Comparison of ENCODE assay signal across 17 cellular contexts in the genomic region with DNA sequence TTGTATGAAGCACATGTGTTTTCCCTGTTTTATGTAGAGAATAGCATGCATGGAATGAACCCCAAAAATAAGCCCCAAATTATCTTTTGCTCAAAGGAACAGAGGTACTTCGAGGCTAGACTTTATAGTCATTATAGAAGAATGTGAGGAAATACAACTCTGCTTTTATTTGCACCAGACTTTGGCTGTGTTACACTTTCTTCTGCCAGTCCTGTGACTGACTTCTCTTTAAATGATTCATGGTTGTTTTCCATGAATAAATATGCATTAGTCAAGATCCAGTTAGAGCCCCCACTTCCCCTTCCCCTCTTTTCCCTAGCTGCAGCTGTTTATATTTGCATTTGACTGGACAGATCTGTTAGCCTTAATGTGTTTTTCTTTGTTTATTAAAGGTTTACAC.
DNase-seq lines count a peak whose midpoint lies in the region; ATAC-seq and TF ChIP-seq lines count a peak whose summit lies in the region.
"Had no signal": no experiment of that assay in that cellular context is flagged by ENCODE, and none has a peak within 500 bp of the region (broad histone marks: within the 10 kb centered on the region; RNA-seq: fewer than 3 reads in every experiment).

No MANE protein-coding gene starts in this region.

- ATAC-seq in HG02571 (IDR thresholded peaks at IDR 0.05; ENCODE audit: unreplicated experiment): no peak
- ATAC-seq in GM19035 (IDR thresholded peaks at IDR 0.05; ENCODE audit: unreplicated experiment): no peak
- ATAC-seq: HCT116, HepG2 had no signal

- H3K27ac Mint-ChIP-seq in dendritic cell treated with granulocyte-macrophage colony-stimulating factor and Interleukin-4, amounts not matched to agents 40 ng/mL and 50 ng/mL, for 4 days: peak overlapping the region; percentile 48
- H3K27ac Mint-ChIP-seq: activated naive CD8-positive, alpha-beta T cell treated with anti-CD3 and anti-CD28 coated beads, Interleukin-2, amount 10 ng/mL, durations not matched to agents 7 days and 5 days; memory B cell had no signal

- no peaks in the 10 kb centered on the region for H3K27me3 Mint-ChIP-seq in dendritic cell treated with granulocyte-macrophage colony-stimulating factor and Interleukin-4, amounts not matched to agents 40 ng/mL and 50 ng/mL, for 4 days
- H3K27me3 Mint-ChIP-seq: activated naive CD8-positive, alpha-beta T cell treated with anti-CD3 and anti-CD28 coated beads, Interleukin-2, amount 10 ng/mL, durations not matched to agents 7 days and 5 days had no signal

- DNase-seq in AG09309 (ENCODE audit: low read depth): peak; percentile 27
- DNase-seq in NCI-H526 (lab: John Stamatoyannopoulos, UW): peak; percentile 35 to 73
- DNase-seq in myocyte (ENCODE audit: low read depth): peak; percentile 38
- no peak for DNase-seq in mucosa of gallbladder (ENCODE audit: low spot score)
- no peak for DNase-seq in NK-92 treated with Interleukin-12 subunit alpha and Interleukin-12 subunit beta, amount 100 ng/mL, for 24 hours (lab: John Stamatoyannopoulos, UW)
- DNase-seq: activated naive CD8-positive, alpha-beta T cell treated with anti-CD3 and anti-CD28 coated beads, Interleukin-2, amount 10 ng/mL, durations not matched to agents 7 days and 5 days; hippocampal formation; NCI-H1694 treated with DMSO at 0.1 percent for 48 hours; NCI-H748 treated with DMSO at 0.1 percent for 48 hours; stimulated activated CD4-positive, alpha-beta T cell treated with anti-CD3 and anti-CD28 coated beads, Interleukin-1b, Interleukin-23, amount 100 ng/mL, for 48 hours had no signal

- intact Hi-C loops in dendritic cell treated with granulocyte-macrophage colony-stimulating factor and Interleukin-4, amounts not matched to agents 40 ng/mL and 50 ng/mL, for 4 days (cut with micrococcal nuclease): no loop called here

- H3K36me3 Mint-ChIP-seq in dendritic cell treated with granulocyte-macrophage colony-stimulating factor and Interleukin-4, amounts not matched to agents 40 ng/mL and 50 ng/mL, for 4 days (ENCODE audit: low read depth): peaks cover 10% of the 10 kb centered on the region

- no peak overlapping the region for H3K4me3 Mint-ChIP-seq in dendritic cell treated with granulocyte-macrophage colony-stimulating factor and Interleukin-4, amounts not matched to agents 40 ng/mL and 50 ng/mL, for 4 days
- H3K4me3 Mint-ChIP-seq: activated naive CD8-positive, alpha-beta T cell treated with anti-CD3 and anti-CD28 coated beads, Interleukin-2, amount 10 ng/mL, durations not matched to agents 7 days and 5 days; memory B cell had no signal

- no peak for TF ChIP-seq CTCF in AG09309 (IDR thresholded peaks at IDR 0.05; ENCODE audit: control insufficient read depth, insufficient read depth, low read depth, low read length, missing control alignments)

- no peak overlapping the region for H3K4me3 ChIP-seq in AG09309 (ENCODE audit: control insufficient read depth, low read depth, low read length)
- H3K4me3 ChIP-seq: BLaER1 had no signal

- peaks cover 39% of the 10 kb centered on the region for H3K4me1 Mint-ChIP-seq in dendritic cell treated with granulocyte-macrophage colony-stimulating factor and Interleukin-4, amounts not matched to agents 40 ng/mL and 50 ng/mL, for 4 days (ENCODE audit: low read depth)
- H3K4me1 Mint-ChIP-seq: memory B cell had no signal

- H3K9me3 Mint-ChIP-seq in dendritic cell treated with granulocyte-macrophage colony-stimulating factor and Interleukin-4, amounts not matched to agents 40 ng/mL and 50 ng/mL, for 4 days: peaks cover 26% of the 10 kb centered on the region

Comparison
In these comparisons a context has a peak if more than half of its experiments do, and no peak if none do; other contexts are left out.
1. DNase-seq: peak in AG09309 (single experiment), NCI-H526 (2 of 2) and myocyte (single experiment); none in mucosa of gallbladder (single experiment) and NK-92 treated with Interleukin-12 subunit alpha and Interleukin-12 subunit beta, amount 100 ng/mL, for 24 hours (single experiment).